In the genomic region with DNA sequence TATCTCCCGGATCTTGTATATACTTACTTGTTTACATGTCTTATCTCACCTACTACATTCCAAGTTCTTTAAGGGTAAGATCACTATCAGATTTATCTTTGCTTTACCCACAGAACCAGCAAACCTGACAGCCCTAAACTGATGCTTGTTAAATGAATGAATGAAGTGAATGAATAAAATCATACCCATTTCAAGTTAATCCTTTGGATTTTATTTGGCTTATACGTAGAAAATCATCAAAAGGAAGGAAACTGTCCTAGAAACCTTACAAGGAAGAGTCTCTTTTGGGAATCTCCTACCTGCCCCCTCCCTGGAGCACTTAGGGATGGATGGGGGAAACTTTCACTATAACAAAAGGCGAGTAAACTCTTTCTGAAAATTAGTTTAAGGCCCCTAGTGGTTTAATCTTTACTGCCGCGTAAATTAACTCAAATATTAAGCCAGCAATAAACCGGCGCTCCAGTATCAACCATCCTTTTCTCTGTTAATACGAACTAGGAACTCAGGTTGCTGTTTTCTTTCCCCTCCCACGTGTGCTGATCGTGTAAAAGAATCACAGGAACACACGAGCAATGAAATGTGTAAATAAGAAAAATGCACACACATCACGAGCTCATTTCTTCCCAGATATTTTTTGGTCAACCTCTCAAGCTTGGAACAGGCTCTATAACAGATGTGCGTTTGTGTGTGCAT, we compare ENCODE assay signal across 8 cellular contexts. TPM values are rescaled to one million over a fixed set of nuclear protein-coding genes. Genes with fewer than 3 reads are reported as not detected.
DNase-seq lines count a peak whose midpoint lies in the region; ATAC-seq and TF ChIP-seq lines count a peak whose summit lies in the region.

No MANE protein-coding gene starts in this region.

- no peaks in the 10 kb centered on the region for H3K9me3 ChIP-seq in IMR-90 (ENCODE audit: control insufficient read depth, insufficient read depth, low read length)
- no peaks in the 10 kb centered on the region for H3K9me3 ChIP-seq in mesenchymal stem cell (ENCODE audit: control insufficient read depth, low read length)

- no peak overlapping the region for H2AK9ac ChIP-seq in IMR-90 (replicated peaks; ENCODE audit: low read depth, low read length, poor library complexity)

- DNase-seq in AG10803 (ENCODE audit: low read depth) (peak; percentile 28), IMR-90 (peak; percentile 44), MCF 10A (ENCODE audit: unreplicated experiment) (no peak), mesenchymal stem cell (peak; percentile 60), NCI-H2196 treated with DMSO at 0.1 percent for 48 hours (lab: John Stamatoyannopoulos, UW; ENCODE audit: unreplicated experiment) (no peak)
- DNase-seq in effector CD4-positive, alpha-beta T cell, result no peak

- H3K23ac ChIP-seq in IMR-90 (ENCODE audit: low read depth, low read length) (peak overlapping the region; percentile 68), mesenchymal stem cell (ENCODE audit: low read length in 2 of 2) (no peak overlapping the region)

- no peak overlapping the region for H2BK12ac ChIP-seq in mesenchymal stem cell (ENCODE audit: low read length in 2 of 2)

- peaks cover 5% of the 10 kb centered on the region; the same call in 1 of the 2 replicates for H3K9me1 ChIP-seq in IMR-90 (ENCODE audit: insufficient read depth, low read length)

- H3K4me2 ChIP-seq in IMR-90 (ENCODE audit: low read depth, low read length) (peak overlapping the region; percentile 84), mesenchymal stem cell (ENCODE audit: low read length, poor library complexity, severe bottlenecking) (peak overlapping the region; percentile 86)

- H3K27me3 ChIP-seq in IMR-90 (ENCODE audit: control insufficient read depth, insufficient read depth, low read length) (no peaks in the 10 kb centered on the region), mesenchymal stem cell (ENCODE audit: control insufficient read depth in 1 of 2, insufficient read depth in 1 of 2, low read length in 2 of 2) (no peaks in the 10 kb centered on the region)

- no peaks in the 10 kb centered on the region for H3K36me3 Mint-ChIP-seq in MCF 10A (ENCODE audit: insufficient read depth, unreplicated experiment)

- POLR2A ChIA-PET in IMR-90 (lab: Charles Lee; ENCODE audit: unreplicated experiment), result interaction anchor here (0.6 kb wide), 2 partner anchors 131 to 160 kb away, joined by 3 to 9 read pairs; no protein-coding TSS in a partner anchor
- POLR2A ChIA-PET in MCF 10A (lab: Yijun Ruan, JAX), result interaction anchor here (0.7 to 2.2 kb wide), 7 partner anchors 14 to 168 kb away, joined by 3 to 12 read pairs (median 3); no protein-coding TSS in a partner anchor

- BruUV-seq in IMR-90 (replicated peaks; lab: Mats Ljungman, UMichigan), result TSS peak; percentile 74
- BruUV-seq in MCF 10A (replicated peaks; lab: Mats Ljungman, UMichigan), result TSS peak; percentile 50

- ATAC-seq in IMR-90 (ENCODE audit: low read depth) (no peak), HG03442 (IDR thresholded peaks at IDR 0.05; ENCODE audit: unreplicated experiment) (no peak), HG03571 (IDR thresholded peaks at IDR 0.05; ENCODE audit: unreplicated experiment) (no peak)

- H3K4me3 ChIP-seq in AG10803 (ENCODE audit: low read length), result peak overlapping the region; percentile 88
- peak overlapping the region; percentile 67 for H3K4me3 ChIP-seq in IMR-90 (ENCODE audit: insufficient read depth, low read depth, low read length)
- peak overlapping the region in 1 of 2 experiments; percentile 95 for H3K4me3 ChIP-seq in mesenchymal stem cell (ENCODE audit: insufficient read depth in 1 of 2, low read depth in 1 of 2, low read length in 2 of 2)

- peak overlapping the region; percentile 47 for H2AFZ ChIP-seq in IMR-90 (replicated peaks; ENCODE audit: low read length, poor library complexity)
- no peak overlapping the region for H2AFZ ChIP-seq in mesenchymal stem cell (ENCODE audit: low read depth, low read length)

- H4K5ac ChIP-seq in IMR-90 (ENCODE audit: low read depth, low read length), result no peak overlapping the region

- CTCF ChIA-PET in IMR-90 (lab: Yijun Ruan, JAX) (no interaction called here), MCF 10A (lab: Yijun Ruan, JAX) (interaction anchor here (0.6 to 1.0 kb wide), 4 partner anchors 19 to 176 kb away, joined by 3 to 8 read pairs (median 4); no protein-coding TSS in a partner anchor)

- no peaks in the 10 kb centered on the region; the same call in 1 of the 2 replicates for H3K4me1 ChIP-seq in IMR-90 (ENCODE audit: control insufficient read depth, insufficient read depth, low read length)
- peaks cover 1% of the 10 kb centered on the region for H3K4me1 ChIP-seq in mesenchymal stem cell (ENCODE audit: control insufficient read depth, insufficient read depth, low read depth, low read length)

- H2BK15ac ChIP-seq in IMR-90 (ENCODE audit: low read depth, low read length), result 0 out of 3 replicates have a peak overlapping the region, but pooled peaks have one; percentile 1
- H2BK15ac ChIP-seq in mesenchymal stem cell (ENCODE audit: low read depth, poor library complexity, severe bottlenecking), result no peak overlapping the region

- H3K9ac ChIP-seq in IMR-90 (ENCODE audit: low read depth, low read length) (peak overlapping the region; percentile 63; the same call in 1 of the 2 replicates), mesenchymal stem cell (ENCODE audit: low read length) (peak overlapping the region; percentile 87)

- H3K9me3 Mint-ChIP-seq in MCF 10A (ENCODE audit: unreplicated experiment), result no peaks in the 10 kb centered on the region

- H3K36me3 ChIP-seq in IMR-90 (ENCODE audit: control insufficient read depth, insufficient read depth, low read length) (no peaks in the 10 kb centered on the region), mesenchymal stem cell (ENCODE audit: control insufficient read depth in 1 of 2, insufficient read depth in 2 of 2, low read depth in 1 of 2, low read length in 2 of 2) (no peaks in the 10 kb centered on the region)

- H2BK5ac ChIP-seq in IMR-90 (ENCODE audit: low read depth, low read length, poor library complexity, severe bottlenecking), result peak overlapping the region; percentile 76
- no peak overlapping the region for H2BK5ac ChIP-seq in mesenchymal stem cell (ENCODE audit: low read depth, low read length, poor library complexity, severe bottlenecking)

- intact Hi-C loops in IMR-90 (cut with micrococcal nuclease), result loop anchor here (1.0 kb wide), 2 partner anchors 20 to 179 kb away; no protein-coding TSS in a partner anchor
- intact Hi-C loops in MCF 10A (cut with micrococcal nuclease), result loop anchor here (1.0 kb wide), 2 partner anchors 18 to 68 kb away; no protein-coding TSS in a partner anchor

- no peak overlapping the region; the same call in 1 of the 2 replicates for H2BK20ac ChIP-seq in IMR-90 (ENCODE audit: low read depth, low read length)

- peak overlapping the region; percentile 56 for H2BK120ac ChIP-seq in IMR-90 (ENCODE audit: low read depth, low read length)
- H2BK120ac ChIP-seq in mesenchymal stem cell (ENCODE audit: low read depth, low read length), result no peak overlapping the region

- H4K91ac ChIP-seq in IMR-90 (ENCODE audit: insufficient read depth, low read depth, low read length) (no peak overlapping the region), mesenchymal stem cell (ENCODE audit: low read length) (no peak overlapping the region)

- H2AK5ac ChIP-seq in IMR-90 (ENCODE audit: low read depth, low read length) (no peak overlapping the region), mesenchymal stem cell (ENCODE audit: low read length, severe bottlenecking) (no peak overlapping the region)

- H4K8ac ChIP-seq in IMR-90 (ENCODE audit: low read depth in 2 of 2, low read length in 2 of 2), result peak overlapping the region in 1 of 2 experiments; percentile 64; a peak in 1 of 4 replicates
- no peak overlapping the region for H4K8ac ChIP-seq in mesenchymal stem cell (ENCODE audit: low read length)

- no peaks in the 10 kb centered on the region for H3K27me3 Mint-ChIP-seq in MCF 10A (ENCODE audit: insufficient read depth, unreplicated experiment)

- H3K79me1 ChIP-seq in IMR-90 (ENCODE audit: low read depth in 1 of 2, low read length in 2 of 2) (peaks cover 18 to 31% of the 10 kb centered on the region in 2 experiments), mesenchymal stem cell (replicated peaks; ENCODE audit: low read length, poor library complexity, severe bottlenecking) (peaks cover 10% of the 10 kb centered on the region)

- WGBS in IMR-90 (ENCODE audit: extremely low coverage in 2 of 2, insufficient read length in 1 of 2), 2 experiments, result no CpG with 5 or more reads among the region's 13 CpGs
- WGBS in mesenchymal stem cell, result 8% methylated on average over 10 of the region's 13 CpGs

- H3K14ac ChIP-seq in IMR-90 (replicated peaks; ENCODE audit: low read depth, low read length) (peak overlapping the region; percentile 41), mesenchymal stem cell (ENCODE audit: low read length in 2 of 2) (no peak overlapping the region)

- in situ Hi-C loops in IMR-90 (cut with MboI; ENCODE audit: low sequenced_read_pairs), result no loop called here

- TF ChIP-seq CTCF in AG10803 (conservative IDR thresholded peaks at IDR 0.05; ENCODE audit: low read length), result peak; percentile 44
- TF ChIP-seq CTCF in IMR-90 (conservative IDR thresholded peaks at IDR 0.05; ENCODE audit: low read depth, low read length), result peak; percentile 33; the same call in 1 of the 2 replicates
- TF ChIP-seq CTCF in MCF 10A (IDR thresholded peaks at IDR 0.05; ENCODE audit: unreplicated experiment), result no peak

- H3K4ac ChIP-seq in IMR-90 (ENCODE audit: low read depth, low read length), result peak overlapping the region; percentile 61; the same call in 1 of the 2 replicates
- no peak overlapping the region for H3K4ac ChIP-seq in mesenchymal stem cell (ENCODE audit: low read depth in 1 of 2, low read length in 2 of 2)

- dilution Hi-C loops in IMR-90 (cut with HindIII; ENCODE audit: low sequenced_read_pairs, unreplicated experiment), result no loop called here

- peaks cover 14% of the 10 kb centered on the region for H3K4me1 Mint-ChIP-seq in MCF 10A (ENCODE audit: insufficient read depth, unreplicated experiment)

- TF ChIP-seq POLR2A in IMR-90 (IDR thresholded peaks at IDR 0.05; ENCODE audit: low read depth, low read length), result no peak

- H3K18ac ChIP-seq in IMR-90 (ENCODE audit: low read depth, low read length) (peak overlapping the region; percentile 1; the same call in 1 of the 2 replicates), mesenchymal stem cell (ENCODE audit: low read depth in 1 of 2, low read length in 2 of 2) (no peak overlapping the region)

- H3K4me3 Mint-ChIP-seq in MCF 10A (ENCODE audit: unreplicated experiment), result peak overlapping the region; percentile 97

- 0 out of 2 replicates have a peak, but pooled peaks have one; percentile 5 for TF ChIP-seq RAD21 in IMR-90 (IDR thresholded peaks at IDR 0.05; ENCODE audit: low read length)

- H3K56ac ChIP-seq in IMR-90 (ENCODE audit: extremely low read depth, insufficient read depth, low read length), result peak overlapping the region; percentile 36; the same call in 1 of the 2 replicates

- H3K27ac ChIP-seq in IMR-90 (ENCODE audit: insufficient read depth, low read length), result peak overlapping the region; percentile 7; the same call in 1 of the 2 replicates
- H3K27ac ChIP-seq in mesenchymal stem cell (ENCODE audit: low read length, poor library complexity, severe bottlenecking), result peak overlapping the region; percentile 62

- peak overlapping the region; percentile 47 for H3K27ac Mint-ChIP-seq in MCF 10A (ENCODE audit: low read depth, unreplicated experiment)

- peaks cover 6% of the 10 kb centered on the region; the same call in 1 of the 2 replicates for H4K20me1 ChIP-seq in IMR-90 (ENCODE audit: insufficient read depth, low read length)

RNA-seq across cellular contexts. Expression of gene UTRN, which starts 1.2 kb away (rescaled TPM):
- total RNA-seq in IMR-90 (2012; rRNA removed), result 83.5 and 91.4 TPM in 2 replicates
- 17.3 and 18.7 TPM in 2 replicates for polyA plus RNA-seq in IMR-90 (2012; rRNA removed)
- 6.6 and 11.2 TPM in 2 replicates for polyA plus RNA-seq in IMR-90 (2012; cell fraction: cytosol; rRNA removed)
- polyA plus RNA-seq in IMR-90 (2012; cell fraction: nucleus; rRNA removed; ENCODE audit: low replicate concordance), result 11.9 and 27.9 TPM in 2 replicates
- total RNA-seq in MCF 10A (2022), result 78.7 and 84.8 TPM in 2 replicates
- 14.5 TPM for polyA plus RNA-seq in mesenchymal stem cell (2013, experiment 1 of 2)
- polyA plus RNA-seq in mesenchymal stem cell (2013, experiment 2 of 2), result 12.9 TPM

Comparison
In these comparisons a context has a peak if more than half of its experiments do, and no peak if none do; other contexts are left out.
1. DNase-seq: peak in AG10803 (single experiment), IMR-90 (single experiment) and mesenchymal stem cell (single experiment); none in MCF 10A (single experiment), effector CD4-positive, alpha-beta T cell (single experiment) and NCI-H2196 treated with DMSO at 0.1 percent for 48 hours (single experiment).